Comparison of ENCODE assay signal across 13 cellular contexts in genomic region chr17:41547378-41547841, GRCh38. TPM values are rescaled to one million over a fixed set of nuclear protein-coding genes. Genes with fewer than 3 reads are reported as not detected.
DNase-seq lines count a peak whose midpoint lies in the region; FAIRE-seq and TF ChIP-seq lines count a peak whose summit lies in the region.
"Had no signal": no experiment of that assay in that cellular context is flagged by ENCODE, and none has a peak within 500 bp of the region (broad histone marks: within the 10 kb centered on the region; RNA-seq: fewer than 3 reads in every experiment).

No MANE protein-coding gene starts in this region.

- 0 out of 2 replicates have a peak overlapping the region, but pooled peaks have one; percentile 82 for H2BK15ac ChIP-seq in H1 (ENCODE audit: low read length)

- FAIRE-seq in H1 (lab: Jason Lieb, UNC), result no peak

- no peaks in the 10 kb centered on the region for H3K79me2 ChIP-seq in H1 (ENCODE audit: control insufficient read depth in 1 of 2, insufficient read depth in 2 of 2, low read length in 2 of 2)

- POLR2A ChIA-PET in H1 (lab: Charles Lee; ENCODE audit: partially characterized antibody), result interaction anchor here (2.0 to 16.2 kb wide), 2 partner anchors 21 to 101 kb away, joined by 14 to 293 read pairs; partner anchors contain the start of gene KRT19

- no peak overlapping the region for H3K14ac ChIP-seq in H1 (ENCODE audit: insufficient read length)

- H3K9ac ChIP-seq in BLaER1 (peak overlapping the region; percentile 12; the same call in 1 of the 2 replicates), H1 (replicated peaks in 1 of 4; ENCODE audit: extremely low read depth in 1 of 4, low read depth in 3 of 4, low read length in 3 of 4) (no peak overlapping the region)

- CTCF ChIA-PET in H1 (lab: Charles Lee; ENCODE audit: partially characterized antibody), result interaction anchor here (0.9 to 21.2 kb wide), 16 partner anchors 11 to 688 kb away, joined by 3 to 492 read pairs (median 27); partner anchors contain the start of genes KRT13, KRT19, KRT20 and KRT35

- H4K8ac ChIP-seq in H1 (ENCODE audit: extremely low read depth, insufficient read depth, low read length), result no peak overlapping the region

- H4K20me1 ChIP-seq in BLaER1 (no peaks in the 10 kb centered on the region), H1 (replicated peaks in 1 of 2; ENCODE audit: control insufficient read depth in 1 of 2, insufficient read depth in 2 of 2, low read length in 2 of 2) (no peaks in the 10 kb centered on the region)

- no peak for TF ChIP-seq POLR2A in H1 (IDR thresholded peaks at IDR 0.05; ENCODE audit: control extremely low read depth in 1 of 2, low read depth in 2 of 2, low read length in 2 of 2)

- no peaks in the 10 kb centered on the region for H3K36me3 Mint-ChIP-seq in osteocyte (ENCODE audit: unreplicated experiment)

- H4K5ac ChIP-seq in H1 (ENCODE audit: insufficient read length, low read depth, low read length), result no peak overlapping the region

- 87% methylated on average over 9 of the region's 9 CpGs; no CpG with 5 or more reads in 1 of the 2 experiments for WGBS in H1 (ENCODE audit: extremely low coverage in 1 of 2, insufficient coverage in 1 of 2, insufficient read length in 1 of 2, insufficient replicate concordance in 2 of 2, low coverage in 1 of 2, low lambda C conversion rate in 2 of 2, missing lambda C conversion rate in 1 of 2), 2 experiments

- no peaks in the 10 kb centered on the region for H3K27me3 ChIP-seq in BLaER1
- H3K27me3 ChIP-seq in H1 (replicated peaks in 1 of 4; ENCODE audit: control insufficient read depth in 3 of 4, extremely low read depth in 1 of 4, insufficient read depth in 3 of 4, low read length in 3 of 4), result no peaks in the 10 kb centered on the region; a peak in 2 of 7 replicates
- H3K27me3 ChIP-seq: adrenal gland had no signal

- peaks cover 7% of the 10 kb centered on the region for H3K9me3 Mint-ChIP-seq in osteocyte (ENCODE audit: unreplicated experiment)

- H3K4ac ChIP-seq in H1 (replicated peaks; ENCODE audit: insufficient read length, low read depth, low read length), result no peak overlapping the region

- no peak overlapping the region for H3K56ac ChIP-seq in H1 (replicated peaks; ENCODE audit: insufficient read length, low read depth, low read length)

- peak overlapping the region; percentile 99; the same call in 1 of the 2 replicates for H2BK12ac ChIP-seq in H1 (ENCODE audit: low read depth, low read length)

- no peak overlapping the region for H2BK120ac ChIP-seq in H1 (replicated peaks; ENCODE audit: low read depth, low read length)

- no peak overlapping the region for H2BK5ac ChIP-seq in H1 (ENCODE audit: low read depth, low read length)

- H2AFZ ChIP-seq in H1 (ENCODE audit: low read length), result no peak overlapping the region

- H3K9me3 ChIP-seq in BLaER1 (no peaks in the 10 kb centered on the region), H1 (ENCODE audit: insufficient read depth in 2 of 2, low read depth in 1 of 2, low read length in 1 of 2) (no peaks in the 10 kb centered on the region; a peak in 1 of 4 replicates)
- H3K9me3 ChIP-seq: adrenal gland had no signal

- H3K27ac ChIP-seq in BLaER1 (no peak overlapping the region), H1 (ENCODE audit: low read depth, low read length) (no peak overlapping the region)

- peak; percentile 83 for DNase-seq in NCI-H774 (lab: John Stamatoyannopoulos, UW)
- no peak for DNase-seq in H1 (ENCODE audit: low read depth in 1 of 2, low spot score in 2 of 2)
- no peak for DNase-seq in osteocyte (ENCODE audit: extremely low spot score, unreplicated experiment)
- no peak for DNase-seq in GM03348 (ENCODE audit: low spot score)
- no peak for DNase-seq in COLO668 (lab: John Stamatoyannopoulos, UW; ENCODE audit: unreplicated experiment)
- DNase-seq in NK-92 treated with Interleukin-12 subunit alpha and Interleukin-12 subunit beta, amount 100 ng/mL, for 24 hours (lab: John Stamatoyannopoulos, UW), result no peak
- DNase-seq in amniotic stem cell (lab: John Stamatoyannopoulos, UW), result no peak
- DNase-seq: stimulated activated naive CD4-positive, alpha-beta T cell had no signal

- H2BK20ac ChIP-seq in H1 (ENCODE audit: low read length), result 0 out of 2 replicates have a peak overlapping the region, but pooled peaks have one; percentile 6

- H3K36me3 ChIP-seq in BLaER1, result no peaks in the 10 kb centered on the region
- H3K36me3 ChIP-seq in H1 (ENCODE audit: control insufficient read depth in 2 of 4, insufficient read depth in 4 of 4, low read length in 3 of 4), result no peaks in the 10 kb centered on the region
- H3K36me3 ChIP-seq: adrenal gland had no signal

- H4K91ac ChIP-seq in H1 (replicated peaks; ENCODE audit: insufficient read length, low read length), result peak overlapping the region; percentile 5

- H3K4me2 ChIP-seq in BLaER1 (peak overlapping the region; percentile 70), H1 (ENCODE audit: insufficient read depth in 1 of 2, low read depth in 2 of 2, low read length in 2 of 2) (no peak overlapping the region)

- no peak overlapping the region for H3K23ac ChIP-seq in H1 (ENCODE audit: insufficient read length)

- H3K4me1 Mint-ChIP-seq in osteocyte (ENCODE audit: unreplicated experiment), result peaks cover 34% of the 10 kb centered on the region

- no peak for TF ChIP-seq RAD21 in H1 (IDR thresholded peaks at IDR 0.05 in 1 of 2, conservative IDR thresholded peaks at IDR 0.05 in 1 of 2; ENCODE audit: low read depth in 2 of 2, low read length in 2 of 2)

- no peak overlapping the region for H3K18ac ChIP-seq in H1 (ENCODE audit: extremely low read depth, low read length)

- TF ChIP-seq CTCF in H1 (IDR thresholded peaks at IDR 0.05; ENCODE audit: control extremely low read depth in 1 of 3, insufficient read depth in 1 of 3, low read depth in 1 of 3, low read length in 3 of 3), result no peak
- TF ChIP-seq CTCF in osteocyte (IDR thresholded peaks at IDR 0.05), result no peak

- H3K4me3 Mint-ChIP-seq in osteocyte (ENCODE audit: unreplicated experiment), result no peak overlapping the region
- H3K4me3 Mint-ChIP-seq: CD4-positive, CD25-positive, alpha-beta regulatory T cell had no signal

- no peaks in the 10 kb centered on the region for H3K23me2 ChIP-seq in H1 (ENCODE audit: low read depth, low read length)

- no peaks in the 10 kb centered on the region for H3K79me1 ChIP-seq in H1 (ENCODE audit: low read depth, low read length)

- no peaks in the 10 kb centered on the region for H3K27me3 Mint-ChIP-seq in osteocyte (ENCODE audit: unreplicated experiment)

- H3K4me1 ChIP-seq in BLaER1, result peaks cover 32% of the 10 kb centered on the region
- peaks cover 8 to 24% (median 13%) of the 10 kb centered on the region in 4 experiments for H3K4me1 ChIP-seq in H1 (replicated peaks in 1 of 4; ENCODE audit: control insufficient read depth in 3 of 4, insufficient read depth in 4 of 4, low read length in 3 of 4)

- TF ChIP-seq EP300 in H1 (IDR thresholded peaks at IDR 0.05; ENCODE audit: borderline replicate concordance in 1 of 2, low read depth in 2 of 2, low read length in 2 of 2), result no peak

- H3K4me3 ChIP-seq in BLaER1, result no peak overlapping the region
- no peak overlapping the region for H3K4me3 ChIP-seq in H1 (ENCODE audit: extremely low read depth in 1 of 4, insufficient read depth in 2 of 4, low read depth in 3 of 4, low read length in 4 of 4)
- H3K4me3 ChIP-seq: adrenal gland had no signal

- H2AK5ac ChIP-seq in H1 (ENCODE audit: low read depth, low read length), result peak overlapping the region; percentile 11; the same call in 1 of the 2 replicates

- H3K27ac Mint-ChIP-seq in osteocyte (ENCODE audit: unreplicated experiment), result peak overlapping the region; percentile 64

RNA-seq across cellular contexts. Expression of gene KRT19, which starts 19.3 kb away (rescaled TPM):
- 122 and 137 TPM in 2 replicates for total RNA-seq in H1 (2021; fragmentation: NEBNext Ultra II Directional; extraction: Animal tissue kit (Norgen Biotek cat#: 25700))
- polyA plus RNA-seq in H1 (2011; rRNA removed), result 120 and 192 TPM in 2 replicates
- polyA plus RNA-seq in H1 (2011; cell fraction: cytosol; rRNA removed), result 174 TPM
- 160 TPM for polyA plus RNA-seq in H1 (2011; cell fraction: nucleus; rRNA removed)
- polyA plus RNA-seq in H1 (2012, experiment 1 of 2), result 117 to 161 TPM (median 152 TPM) in 4 replicates
- polyA plus RNA-seq in H1 (2012, experiment 2 of 2), result 165 TPM
- 70.3 TPM for polyA plus RNA-seq in H1 (2013, experiment 1 of 2)
- polyA plus RNA-seq in H1 (2013, experiment 2 of 2), result 64.2 TPM
- 68.0 and 81.3 TPM in 2 replicates for polyA minus RNA-seq in H1 (2011; rRNA and poly(A)+ RNA removed)
- polyA minus RNA-seq in H1 (2011; cell fraction: cytosol; rRNA and poly(A)+ RNA removed), result 95.6 TPM
- 73.2 TPM for polyA minus RNA-seq in H1 (2011; cell fraction: nucleus; rRNA and poly(A)+ RNA removed)
- total RNA-seq in osteocyte, result 0.65 and 1.5 TPM in 2 replicates
- total RNA-seq: CD4-positive, CD25-positive, alpha-beta regulatory T cell; T-helper 2 cell treated with Interferon-gamma antibody and Interleukin-4, amounts not matched to agents 100 ng/mL and 5 ng/mL, for 36 hours had no signal
- polyA plus RNA-seq: CD4-positive, CD25-positive, alpha-beta regulatory T cell had no signal

RNA-seq across cellular contexts. Expression of gene KRT9, which starts 24.4 kb away (rescaled TPM):
- not detected in 2 replicates for total RNA-seq in H1 (2021; fragmentation: NEBNext Ultra II Directional; extraction: Animal tissue kit (Norgen Biotek cat#: 25700))
- polyA plus RNA-seq in H1 (2011; rRNA removed), result not detected in 2 replicates
- not detected for polyA plus RNA-seq in H1 (2011; cell fraction: cytosol; rRNA removed)
- polyA plus RNA-seq in H1 (2011; cell fraction: nucleus; rRNA removed), result not detected
- polyA plus RNA-seq in H1 (2012, experiment 1 of 2), result not detected in 4 replicates
- not detected for polyA plus RNA-seq in H1 (2012, experiment 2 of 2)
- not detected for polyA plus RNA-seq in H1 (2013, experiment 1 of 2)
- polyA plus RNA-seq in H1 (2013, experiment 2 of 2), result not detected
- not detected in 2 replicates for polyA minus RNA-seq in H1 (2011; rRNA and poly(A)+ RNA removed)
- not detected for polyA minus RNA-seq in H1 (2011; cell fraction: cytosol; rRNA and poly(A)+ RNA removed)
- polyA minus RNA-seq in H1 (2011; cell fraction: nucleus; rRNA and poly(A)+ RNA removed), result not detected
- total RNA-seq in osteocyte, result 0.30 TPM in 1 of 2 replicates, not detected in the other
- total RNA-seq: CD4-positive, CD25-positive, alpha-beta regulatory T cell; epithelial cell of proximal tubule; T-helper 2 cell treated with Interferon-gamma antibody and Interleukin-4, amounts not matched to agents 100 ng/mL and 5 ng/mL, for 36 hours had no signal
- polyA plus RNA-seq: CD4-positive, CD25-positive, alpha-beta regulatory T cell had no signal

RNA-seq across cellular contexts. Expression of gene KRT15, which starts 28.7 kb away (rescaled TPM):
- total RNA-seq in H1 (2021; fragmentation: NEBNext Ultra II Directional; extraction: Animal tissue kit (Norgen Biotek cat#: 25700)), result 0.13 and 0.21 TPM in 2 replicates
- polyA plus RNA-seq in H1 (2011; rRNA removed), result 0.09 and 0.11 TPM in 2 replicates
- polyA plus RNA-seq in H1 (2011; cell fraction: cytosol; rRNA removed), result 0.16 TPM
- polyA plus RNA-seq in H1 (2011; cell fraction: nucleus; rRNA removed), result 0.47 TPM
- 0.17 to 0.40 TPM (median 0.23 TPM) in 4 replicates for polyA plus RNA-seq in H1 (2012, experiment 1 of 2)
- not detected for polyA plus RNA-seq in H1 (2012, experiment 2 of 2)
- 0.04 TPM for polyA plus RNA-seq in H1 (2013, experiment 1 of 2)
- polyA plus RNA-seq in H1 (2013, experiment 2 of 2), result 0.42 TPM
- polyA minus RNA-seq in H1 (2011; rRNA and poly(A)+ RNA removed), result 0.20 and 0.25 TPM in 2 replicates
- not detected for polyA minus RNA-seq in H1 (2011; cell fraction: cytosol; rRNA and poly(A)+ RNA removed)
- polyA minus RNA-seq in H1 (2011; cell fraction: nucleus; rRNA and poly(A)+ RNA removed), result 0.80 TPM
- total RNA-seq in osteocyte, result not detected in 2 replicates
- total RNA-seq: CD4-positive, CD25-positive, alpha-beta regulatory T cell; T-helper 2 cell treated with Interferon-gamma antibody and Interleukin-4, amounts not matched to agents 100 ng/mL and 5 ng/mL, for 36 hours had no signal
- polyA plus RNA-seq: CD4-positive, CD25-positive, alpha-beta regulatory T cell had no signal

RNA-seq across cellular contexts. Expression of gene KRT14, which starts 39.3 kb away (rescaled TPM):
- total RNA-seq in H1 (2021; fragmentation: NEBNext Ultra II Directional; extraction: Animal tissue kit (Norgen Biotek cat#: 25700)), result not detected in 2 replicates
- 0.13 and 0.35 TPM in 2 replicates for polyA plus RNA-seq in H1 (2011; rRNA removed)
- polyA plus RNA-seq in H1 (2011; cell fraction: cytosol; rRNA removed), result not detected
- not detected for polyA plus RNA-seq in H1 (2011; cell fraction: nucleus; rRNA removed)
- polyA plus RNA-seq in H1 (2012, experiment 1 of 2), result not detected in 4 replicates
- not detected for polyA plus RNA-seq in H1 (2012, experiment 2 of 2)
- not detected for polyA plus RNA-seq in H1 (2013, experiment 1 of 2)
- polyA plus RNA-seq in H1 (2013, experiment 2 of 2), result not detected
- polyA minus RNA-seq in H1 (2011; rRNA and poly(A)+ RNA removed), result 0.16 and 0.61 TPM in 2 replicates
- polyA minus RNA-seq in H1 (2011; cell fraction: cytosol; rRNA and poly(A)+ RNA removed), result not detected
- not detected for polyA minus RNA-seq in H1 (2011; cell fraction: nucleus; rRNA and poly(A)+ RNA removed)
- not detected in 2 replicates for total RNA-seq in osteocyte
- total RNA-seq: CD4-positive, CD25-positive, alpha-beta regulatory T cell; epithelial cell of proximal tubule; T-helper 2 cell treated with Interferon-gamma antibody and Interleukin-4, amounts not matched to agents 100 ng/mL and 5 ng/mL, for 36 hours had no signal
- polyA plus RNA-seq: CD4-positive, CD25-positive, alpha-beta regulatory T cell had no signal

RNA-seq across cellular contexts. Expression of gene KRT13, which starts 42.0 kb away (rescaled TPM):
- not detected in 2 replicates for total RNA-seq in H1 (2021; fragmentation: NEBNext Ultra II Directional; extraction: Animal tissue kit (Norgen Biotek cat#: 25700))
- 0.09 and 0.17 TPM in 2 replicates for polyA plus RNA-seq in H1 (2011; rRNA removed)
- not detected for polyA plus RNA-seq in H1 (2011; cell fraction: cytosol; rRNA removed)
- not detected for polyA plus RNA-seq in H1 (2011; cell fraction: nucleus; rRNA removed)
- polyA plus RNA-seq in H1 (2012, experiment 1 of 2), result not detected in 4 replicates
- not detected for polyA plus RNA-seq in H1 (2012, experiment 2 of 2)
- not detected for polyA plus RNA-seq in H1 (2013, experiment 1 of 2)
- not detected for polyA plus RNA-seq in H1 (2013, experiment 2 of 2)
- polyA minus RNA-seq in H1 (2011; rRNA and poly(A)+ RNA removed), result not detected in 2 replicates
- polyA minus RNA-seq in H1 (2011; cell fraction: cytosol; rRNA and poly(A)+ RNA removed), result not detected
- not detected for polyA minus RNA-seq in H1 (2011; cell fraction: nucleus; rRNA and poly(A)+ RNA removed)
- total RNA-seq in osteocyte, result not detected in 2 replicates
- total RNA-seq: CD4-positive, CD25-positive, alpha-beta regulatory T cell; T-helper 2 cell treated with Interferon-gamma antibody and Interleukin-4, amounts not matched to agents 100 ng/mL and 5 ng/mL, for 36 hours had no signal
- polyA plus RNA-seq: CD4-positive, CD25-positive, alpha-beta regulatory T cell had no signal

Comparison
In these comparisons a context has a peak if more than half of its experiments do, and no peak if none do; other contexts are left out.
1. RNA of gene KRT19, which starts 19.3 kb away (total RNA-seq): 122 to 137 TPM in H1; 0.65 to 1.5 TPM in osteocyte; every median in the first group is over 10 times any median in the second.